2 cellular contexts compared by ENCODE assay signal in the genomic region with DNA sequence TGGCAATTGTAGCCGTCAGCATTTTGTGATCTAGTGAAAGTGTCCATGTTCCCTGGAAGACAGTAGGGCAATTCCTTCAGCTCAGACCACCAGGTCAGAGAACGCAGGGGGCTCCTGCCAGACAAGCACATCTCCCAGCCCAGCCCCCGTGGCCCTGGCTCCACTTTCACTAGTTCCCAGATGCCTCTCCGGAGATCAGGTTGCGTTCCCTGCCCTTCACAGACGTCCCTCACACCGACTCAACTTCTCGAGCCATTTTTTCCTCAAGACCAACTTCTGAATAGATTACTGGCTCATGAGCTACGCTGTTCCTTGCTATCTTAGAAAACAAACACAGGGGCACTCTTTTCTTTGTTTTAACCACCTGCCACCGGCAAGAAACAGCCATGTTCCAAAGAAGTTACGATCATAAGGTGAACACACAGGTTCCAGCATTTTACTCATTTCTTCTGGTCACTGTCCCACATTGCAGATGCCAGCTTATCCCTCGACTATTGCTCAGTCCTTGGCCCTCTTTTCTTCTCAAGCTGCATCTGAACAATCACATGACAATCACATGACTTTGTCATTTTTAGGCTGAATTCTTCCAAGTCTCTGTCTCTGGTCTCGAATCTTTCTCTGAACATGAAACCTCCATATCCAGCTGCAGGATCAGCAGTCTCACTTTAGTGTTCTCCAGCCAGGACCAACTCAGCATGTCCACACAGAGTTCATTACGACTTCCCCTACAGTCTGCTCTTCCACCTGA.
TF ChIP-seq lines count a peak whose summit lies in the region.

No MANE protein-coding gene starts in this region.

TF ChIP-seq in K562, 482 proteins besides CTCF, POLR2A, EP300 and RAD21:
- peak; percentile 52 for TF ChIP-seq RAD51 (IDR thresholded peaks at IDR 0.05; ENCODE audit: borderline replicate concordance, low read depth)
- TF ChIP-seq TFE3 (CRISPR knock-in tag; IDR thresholded peaks at IDR 0.05): peak; percentile 77
- no peak for TF ChIP-seq POLR2AphosphoS2 (IDR thresholded peaks at IDR 0.05; ENCODE audit: low read length)

TF ChIP-seq in neural cell, 6 proteins besides CTCF, POLR2A, EP300 and RAD21:
- TF ChIP-seq REST (IDR thresholded peaks at IDR 0.05; ENCODE audit: borderline replicate concordance) (no peak), EZH2 (IDR thresholded peaks at IDR 0.05; ENCODE audit: borderline replicate concordance, insufficient read depth, low read length, poor library complexity, severe bottlenecking) (no peak), MXI1 (conservative IDR thresholded peaks at IDR 0.05; ENCODE audit: poor library complexity, severe bottlenecking) (no peak)
